Comparison of ENCODE assay signal across 8 cellular contexts in the genomic region with DNA sequence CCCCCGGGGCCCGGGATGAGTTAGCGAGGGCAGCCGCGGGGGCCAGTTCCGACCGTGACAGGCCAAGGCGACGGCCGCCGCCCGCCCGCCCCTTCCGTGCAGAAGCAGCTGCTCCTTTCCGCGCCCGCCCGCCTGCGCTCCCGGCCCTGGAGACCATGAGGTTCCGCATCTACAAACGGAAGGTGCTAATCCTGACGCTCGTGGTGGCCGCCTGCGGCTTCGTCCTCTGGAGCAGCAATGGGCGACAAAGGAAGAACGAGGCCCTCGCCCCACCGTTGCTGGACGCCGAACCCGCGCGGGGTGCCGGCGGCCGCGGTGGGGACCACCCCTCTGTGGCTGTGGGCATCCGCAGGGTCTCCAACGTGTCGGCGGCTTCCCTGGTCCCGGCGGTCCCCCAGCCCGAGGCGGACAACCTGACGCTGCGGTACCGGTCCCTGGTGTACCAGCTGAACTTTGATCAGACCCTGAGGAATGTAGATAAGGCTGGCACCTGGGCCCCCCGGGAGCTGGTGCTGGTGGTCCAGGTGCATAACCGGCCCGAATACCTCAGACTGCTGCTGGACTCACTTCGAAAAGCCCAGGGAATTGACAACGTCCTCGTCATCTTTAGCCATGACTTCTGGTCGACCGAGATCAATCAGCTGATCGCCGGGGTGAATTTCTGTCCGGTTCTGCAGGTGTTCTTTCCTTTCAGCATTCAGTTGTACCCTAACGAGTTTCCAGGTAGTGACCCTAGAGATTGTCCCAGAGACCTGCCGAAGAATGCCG. TPM values are rescaled to one million over a fixed set of nuclear protein-coding genes. Genes with fewer than 3 reads are reported as not detected.
DNase-seq lines count a peak whose midpoint lies in the region; ATAC-seq and TF ChIP-seq lines count a peak whose summit lies in the region.

No MANE protein-coding gene starts in this region.

- WGBS in gastroesophageal sphincter (ENCODE audit: low coverage in 1 of 2), 2 donors: 10% methylated on average over 6 of the region's 65 CpGs; no CpG with 5 or more reads in 1 of the 2 donors
- WGBS in aorta, 2 donors: 2 to 3% methylated on average over 64 to 65 of the region's 65 CpGs

- H3K4me1 ChIP-seq in gastroesophageal sphincter (peaks cover 5 to 59% (median 21%) of the 10 kb centered on the region in 3 donors), neutrophil (ENCODE audit: control insufficient read depth in 1 of 2, insufficient read depth in 1 of 2, low read depth in 1 of 2, low read length in 1 of 2) (peaks cover 38 to 39% of the 10 kb centered on the region in 2 experiments), aorta (ENCODE audit: control insufficient read depth in 1 of 2, insufficient read depth in 2 of 2, low read length in 2 of 2) (peaks cover 0 to 4% of the 10 kb centered on the region in 2 donors)

- intact Hi-C loops in aorta (cut with DNase I): no loop called here

- peak; percentile 57 for DNase-seq in ACHN
- DNase-seq in GM13976 (ENCODE audit: low spot score): peak; percentile 61
- peak; percentile 83 for DNase-seq in NCI-H69 (lab: John Stamatoyannopoulos, UW)
- peak; percentile 57 for DNase-seq in activated effector memory CD4-positive, alpha-beta T cell treated with Interleukin-2 at 50 U/mL for 16 hours
- peak; percentile 91 to 94 for DNase-seq in aorta

- H3K4me3 ChIP-seq in gastroesophageal sphincter: peak overlapping the region; percentile 78 to 86
- H3K4me3 ChIP-seq in neutrophil (ENCODE audit: low read depth in 1 of 2, low read length in 1 of 2): peak overlapping the region; percentile 87 to 89
- peak overlapping the region; percentile 38 to 90 for H3K4me3 ChIP-seq in aorta (ENCODE audit: low read length in 2 of 2)

- H3K27ac ChIP-seq in gastroesophageal sphincter (peak overlapping the region; percentile 89 to 95 (median 92)), neutrophil (peak overlapping the region; percentile 95), aorta (ENCODE audit: low read depth in 1 of 2, low read length in 2 of 2) (peak overlapping the region; percentile 24 to 76)

- no peak for TF ChIP-seq CTCF in GM13976 (IDR thresholded peaks at IDR 0.05; ENCODE audit: borderline replicate concordance, control extremely low read depth, extremely low read depth, insufficient read depth, missing control alignments)
- no peak for TF ChIP-seq CTCF in gastroesophageal sphincter (IDR thresholded peaks at IDR 0.05)
- TF ChIP-seq CTCF in neutrophil (IDR thresholded peaks at IDR 0.05): no peak

- no peak for TF ChIP-seq EP300 in gastroesophageal sphincter (IDR thresholded peaks at IDR 0.05)

- ATAC-seq in HG02970 (IDR thresholded peaks at IDR 0.05; ENCODE audit: low FRiP score, unreplicated experiment): peak; percentile 29
- peak; percentile 56 for ATAC-seq in gastroesophageal sphincter
- ATAC-seq in aorta (ENCODE audit: low FRiP score): peak; percentile 82

- no peaks in the 10 kb centered on the region for H3K27me3 ChIP-seq in gastroesophageal sphincter
- no peaks in the 10 kb centered on the region for H3K27me3 ChIP-seq in neutrophil
- no peaks in the 10 kb centered on the region for H3K27me3 ChIP-seq in aorta (ENCODE audit: control insufficient read depth in 1 of 2, insufficient read depth in 2 of 2, low read length in 1 of 2)

- H3K36me3 ChIP-seq in gastroesophageal sphincter: peaks cover 0 to 38% of the 10 kb centered on the region in 2 donors
- H3K36me3 ChIP-seq in neutrophil: peaks cover 19% of the 10 kb centered on the region
- peaks cover 0 to 2% of the 10 kb centered on the region in 2 donors for H3K36me3 ChIP-seq in aorta (ENCODE audit: control insufficient read depth in 1 of 2, insufficient read depth in 2 of 2, low read length in 1 of 2)

- no peak for TF ChIP-seq POLR2A in gastroesophageal sphincter (IDR thresholded peaks at IDR 0.05)

- in situ Hi-C loops in ACHN (cut with HindIII; ENCODE audit: low pct_ligation_motif_present, low pct_unique_long_range_greater_than_20kb, low sequenced_read_pairs): no loop called here
- in situ Hi-C loops in GM13976 (cut with MboI; ENCODE audit: low sequenced_read_pairs, unreplicated experiment): no loop called here

- H3K9me3 ChIP-seq in gastroesophageal sphincter (no peaks in the 10 kb centered on the region), neutrophil (no peaks in the 10 kb centered on the region), aorta (ENCODE audit: control insufficient read depth, low read length) (no peaks in the 10 kb centered on the region)

RNA-seq across cellular contexts. Expression of a gene that starts 0.7 kb away (rescaled TPM):
- total RNA-seq in gastroesophageal sphincter (10 to 100 TPM; 17.4 to 29.8 (median 23.0) TPM), aorta (10 to 100 TPM; 27.8 to 28.9 TPM)
- polyA plus RNA-seq in aorta: 10 to 100 TPM; 10.6 to 15.9 TPM

RNA-seq across cellular contexts. Expression of a gene that starts 0.9 kb away (rescaled TPM):
- 100 to 1,000 TPM; 169 to 352 (median 270) TPM for total RNA-seq in gastroesophageal sphincter
- 100 to 1,000 TPM; 147 to 153 TPM for total RNA-seq in aorta
- polyA plus RNA-seq in aorta: 100 to 1,000 TPM; 576 to 724 TPM

RNA-seq across cellular contexts. Expression of a gene that starts 13.7 kb away (rescaled TPM):
- total RNA-seq in gastroesophageal sphincter (10 to 100 TPM in 1 of 4 donors, 1 to 10 TPM in 3; 6.8 to 10.4 (median 9.0) TPM), aorta (1 to 10 TPM; 4.8 TPM)
- 1 to 10 TPM; 3.9 to 4.5 TPM for polyA plus RNA-seq in aorta

RNA-seq across cellular contexts. Expression of a gene that starts 22.6 kb away (rescaled TPM):
- 10 to 100 TPM in 2 of 4 donors, 1 to 10 TPM in 2; 4.0 to 13.9 (median 9.9) TPM for total RNA-seq in gastroesophageal sphincter
- 1 to 10 TPM; 5.2 to 5.3 TPM for total RNA-seq in aorta
- polyA plus RNA-seq in aorta: 10 to 100 TPM in 1 of 2 donors, 1 to 10 TPM in 1; 5.9 to 14.3 TPM

RNA-seq across cellular contexts. Expression of a gene that starts 35.1 kb away (rescaled TPM):
- total RNA-seq in gastroesophageal sphincter (1,000 to 10,000 TPM; 2,027 to 8,808 (median 4,209) TPM), aorta (100 to 1,000 TPM; 827 to 860 TPM)
- polyA plus RNA-seq in aorta: 1,000 to 10,000 TPM; 4,047 to 6,386 TPM

Comparison
In these comparisons a context has a peak if more than half of its experiments do, and no peak if none do; other contexts are left out.
1. Peak in every context shown above with its lines: DNase-seq, ATAC-seq, H3K4me3 ChIP-seq and H3K27ac ChIP-seq.
2. ATAC-seq: peak in every context shown above with its lines; median percentile 82 in aorta; 56 in gastroesophageal sphincter; 29 in HG02970.